In the genomic region with DNA sequence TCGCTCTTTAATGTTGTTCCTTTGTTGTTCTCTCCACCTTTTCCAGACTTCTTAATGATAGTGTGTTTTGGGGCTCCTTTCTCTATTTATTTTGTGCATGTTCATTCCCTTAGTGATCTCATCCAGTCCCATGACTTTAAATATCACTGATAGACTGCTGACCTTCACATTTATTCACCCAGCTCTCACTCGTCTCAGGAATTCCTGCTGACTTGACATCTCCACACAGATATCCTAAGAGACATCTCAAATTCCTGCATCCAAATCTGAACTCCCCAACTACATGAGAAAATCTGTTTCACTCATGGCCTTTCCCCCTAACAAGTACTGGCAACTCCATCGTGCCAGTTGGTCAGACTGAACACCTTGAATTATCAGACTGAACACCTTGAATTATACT, we compare ENCODE assay signal across 1 cellular context.
TF ChIP-seq lines count a peak whose summit lies in the region.

No MANE protein-coding gene starts in this region.

TF ChIP-seq in GM23338, 12 proteins besides CTCF, POLR2A, EP300 and RAD21 (continued from another document):
- TF ChIP-seq, protein P1, sequence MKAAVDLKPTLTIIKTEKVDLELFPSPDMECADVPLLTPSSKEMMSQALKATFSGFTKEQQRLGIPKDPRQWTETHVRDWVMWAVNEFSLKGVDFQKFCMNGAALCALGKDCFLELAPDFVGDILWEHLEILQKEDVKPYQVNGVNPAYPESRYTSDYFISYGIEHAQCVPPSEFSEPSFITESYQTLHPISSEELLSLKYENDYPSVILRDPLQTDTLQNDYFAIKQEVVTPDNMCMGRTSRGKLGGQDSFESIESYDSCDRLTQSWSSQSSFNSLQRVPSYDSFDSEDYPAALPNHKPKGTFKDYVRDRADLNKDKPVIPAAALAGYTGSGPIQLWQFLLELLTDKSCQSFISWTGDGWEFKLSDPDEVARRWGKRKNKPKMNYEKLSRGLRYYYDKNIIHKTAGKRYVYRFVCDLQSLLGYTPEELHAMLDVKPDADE (IDR thresholded peaks at IDR 0.05), result no peak
- TF ChIP-seq ZNF331 (CRISPR knock-in tag; IDR thresholded peaks at IDR 0.05; ENCODE audit: low read depth) (no peak), POLR2AphosphoS5 (IDR thresholded peaks at IDR 0.05; ENCODE audit: low read depth) (no peak), JUNB (IDR thresholded peaks at IDR 0.05; ENCODE audit: unreplicated experiment) (no peak), EZH2phosphoT487 (IDR thresholded peaks at IDR 0.05; ENCODE audit: unreplicated experiment) (no peak), EZH2 (IDR thresholded peaks at IDR 0.05; ENCODE audit: low read depth, unreplicated experiment) (no peak), ZNF114 (CRISPR knock-in tag; IDR thresholded peaks at IDR 0.05) (no peak), CREB1 (CRISPR knock-in tag; IDR thresholded peaks at IDR 0.05; ENCODE audit: low read depth) (no peak)
- TF ChIP-seq, protein P2, sequence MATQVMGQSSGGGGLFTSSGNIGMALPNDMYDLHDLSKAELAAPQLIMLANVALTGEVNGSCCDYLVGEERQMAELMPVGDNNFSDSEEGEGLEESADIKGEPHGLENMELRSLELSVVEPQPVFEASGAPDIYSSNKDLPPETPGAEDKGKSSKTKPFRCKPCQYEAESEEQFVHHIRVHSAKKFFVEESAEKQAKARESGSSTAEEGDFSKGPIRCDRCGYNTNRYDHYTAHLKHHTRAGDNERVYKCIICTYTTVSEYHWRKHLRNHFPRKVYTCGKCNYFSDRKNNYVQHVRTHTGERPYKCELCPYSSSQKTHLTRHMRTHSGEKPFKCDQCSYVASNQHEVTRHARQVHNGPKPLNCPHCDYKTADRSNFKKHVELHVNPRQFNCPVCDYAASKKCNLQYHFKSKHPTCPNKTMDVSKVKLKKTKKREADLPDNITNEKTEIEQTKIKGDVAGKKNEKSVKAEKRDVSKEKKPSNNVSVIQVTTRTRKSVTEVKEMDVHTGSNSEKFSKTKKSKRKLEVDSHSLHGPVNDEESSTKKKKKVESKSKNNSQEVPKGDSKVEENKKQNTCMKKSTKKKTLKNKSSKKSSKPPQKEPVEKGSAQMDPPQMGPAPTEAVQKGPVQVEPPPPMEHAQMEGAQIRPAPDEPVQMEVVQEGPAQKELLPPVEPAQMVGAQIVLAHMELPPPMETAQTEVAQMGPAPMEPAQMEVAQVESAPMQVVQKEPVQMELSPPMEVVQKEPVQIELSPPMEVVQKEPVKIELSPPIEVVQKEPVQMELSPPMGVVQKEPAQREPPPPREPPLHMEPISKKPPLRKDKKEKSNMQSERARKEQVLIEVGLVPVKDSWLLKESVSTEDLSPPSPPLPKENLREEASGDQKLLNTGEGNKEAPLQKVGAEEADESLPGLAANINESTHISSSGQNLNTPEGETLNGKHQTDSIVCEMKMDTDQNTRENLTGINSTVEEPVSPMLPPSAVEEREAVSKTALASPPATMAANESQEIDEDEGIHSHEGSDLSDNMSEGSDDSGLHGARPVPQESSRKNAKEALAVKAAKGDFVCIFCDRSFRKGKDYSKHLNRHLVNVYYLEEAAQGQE (IDR thresholded peaks at IDR 0.05; ENCODE audit: unreplicated experiment), result no peak
